In the genomic region with DNA sequence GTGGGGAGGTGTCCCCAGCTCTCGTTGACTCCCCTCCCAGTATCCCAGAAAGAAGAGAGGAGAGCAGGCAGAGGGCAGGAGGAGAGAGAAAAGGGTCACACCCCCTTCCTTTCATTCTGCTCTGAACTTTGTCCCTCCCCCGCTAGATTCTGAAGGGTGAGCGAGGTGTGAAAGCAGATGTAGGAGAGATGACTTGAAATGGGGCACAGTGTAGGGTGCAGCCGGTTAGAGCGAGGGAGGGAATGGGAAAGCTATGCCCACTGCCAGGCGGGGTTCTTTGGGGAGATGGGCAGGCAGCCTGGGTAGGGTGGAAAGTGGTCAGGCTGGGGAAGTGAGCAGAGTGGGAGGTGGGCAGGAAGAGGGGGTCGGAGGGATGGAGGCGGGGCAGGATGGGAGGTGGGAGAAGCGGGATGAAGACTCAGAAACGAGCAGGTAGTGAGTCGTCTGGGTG, we compare ENCODE assay signal across 16 cellular contexts. TPM values are rescaled to one million over a fixed set of nuclear protein-coding genes. Genes with fewer than 3 reads are reported as not detected.
A peak's percentile ranks its signal among the peaks of the same experiment; 100 is the strongest.
DNase-seq lines count a peak whose midpoint lies in the region; ATAC-seq, FAIRE-seq and TF ChIP-seq lines count a peak whose summit lies in the region.
"Had no signal": no experiment of that assay in that cellular context is flagged by ENCODE, and none has a peak within 500 bp of the region (broad histone marks: within the 10 kb centered on the region; RNA-seq: fewer than 3 reads in every experiment).

No MANE protein-coding gene starts in this region.

- POLR2A ChIA-PET in activated CD4-positive, alpha-beta T cell treated with anti-CD3 and anti-CD28 coated beads for 36 hours (lab: Charles Lee): interaction anchor here (0.5 kb wide), 1 partner anchor 126 kb away, joined by 3 read pairs; no protein-coding TSS in a partner anchor

- no peak overlapping the region for H3K27ac ChIP-seq in Peyer's patch
- H3K27ac ChIP-seq in hepatocyte: no peak overlapping the region
- no peak overlapping the region for H3K27ac ChIP-seq in small intestine (ENCODE audit: low read depth in 1 of 2, low read length in 1 of 2)
- H3K27ac ChIP-seq: PC-9 had no signal

- H3K27me3 ChIP-seq in Peyer's patch (peaks cover 0 to 17% of the 10 kb centered on the region in 2 donors), hepatocyte (peaks cover 86% of the 10 kb centered on the region), small intestine (ENCODE audit: control insufficient read depth in 2 of 2, insufficient read depth in 2 of 2, low read length in 2 of 2) (peaks cover 0 to 31% of the 10 kb centered on the region in 2 donors)

- H3K4me1 ChIP-seq in Peyer's patch (peaks cover 0 to 20% (median 12%) of the 10 kb centered on the region in 4 donors), hepatocyte (ENCODE audit: insufficient read depth) (peaks cover 13% of the 10 kb centered on the region), small intestine (ENCODE audit: control insufficient read depth in 2 of 2, insufficient read depth in 1 of 2, low read depth in 1 of 2, low read length in 1 of 2) (peaks cover 0 to 4% of the 10 kb centered on the region in 2 donors)

- peak overlapping the region; percentile 86 for H3K4me2 ChIP-seq in hepatocyte
- H3K4me2 ChIP-seq: PC-9 had no signal

- no peaks in the 10 kb centered on the region for H4K20me1 ChIP-seq in hepatocyte (ENCODE audit: insufficient read depth, poor library complexity, severe bottlenecking)

- peaks cover 31% of the 10 kb centered on the region for H3K27me3 Mint-ChIP-seq in activated CD4-positive, alpha-beta T cell treated with anti-CD3 and anti-CD28 coated beads for 36 hours

- peak; percentile 49 for DNase-seq in activated CD4-positive, alpha-beta T cell treated with anti-CD3 and anti-CD28 coated beads for 36 hours
- DNase-seq in activated CD4-positive, alpha-beta T cell treated with anti-CD3 and anti-CD28 coated beads for 1 hour: no peak
- DNase-seq in Peyer's patch: no peak
- DNase-seq in hepatocyte (ENCODE audit: low spot score): no peak
- DNase-seq in small intestine: peak; percentile 45
- no peak for DNase-seq in NOMO-1 treated with DMSO at 0.1 percent for 48 hours (lab: John Stamatoyannopoulos, UW; ENCODE audit: unreplicated experiment)
- DNase-seq in ecto neural progenitor cell (ENCODE audit: low spot score): no peak
- DNase-seq: ACHN, activated gamma-delta T cell, EL, hippocampal formation, NCI-H2029 treated with DMSO at 0.1 percent for 48 hours, PC-9 had no signal

- CTCF ChIA-PET in activated CD4-positive, alpha-beta T cell treated with anti-CD3 and anti-CD28 coated beads for 36 hours (lab: Charles Lee): interaction anchor here (0.6 to 15.7 kb wide), 9 partner anchors 6 to 196 kb away, joined by 3 to 230 read pairs (median 4); a partner anchor contains a TSS

- H2AFZ ChIP-seq in hepatocyte: peak overlapping the region; percentile 68
- H2AFZ ChIP-seq: PC-9 had no signal

- no peak for TF ChIP-seq POLR2A in Peyer's patch (IDR thresholded peaks at IDR 0.05)

- peak overlapping the region; percentile 22 for H3K4me3 Mint-ChIP-seq in activated CD4-positive, alpha-beta T cell treated with anti-CD3 and anti-CD28 coated beads for 36 hours

- H3K9me2 ChIP-seq in hepatocyte (replicated peaks; ENCODE audit: insufficient read depth): no peaks in the 10 kb centered on the region

- H3K4me3 ChIP-seq in Peyer's patch: peak overlapping the region in 3 of 4 donors; percentile 18 to 42 (median 26)
- no peak overlapping the region for H3K4me3 ChIP-seq in hepatocyte
- H3K4me3 ChIP-seq in small intestine (ENCODE audit: low read depth in 1 of 2, low read length in 2 of 2): peak overlapping the region in 1 of 2 donors; percentile 24
- H3K4me3 ChIP-seq: PC-9 had no signal

- intact Hi-C loops in activated CD4-positive, alpha-beta T cell treated with anti-CD3 and anti-CD28 coated beads for 36 hours (cut with DNase I, micrococcal nuclease): loop anchor here in 1 of 2 experiments (1.0 kb wide), 1 partner anchor 12 kb away; a partner anchor contains a TSS

- no peaks in the 10 kb centered on the region for H3K79me2 ChIP-seq in hepatocyte

- 6% methylated on average over 9 of the region's 11 CpGs for WGBS in hepatocyte (ENCODE audit: low lambda C conversion rate, missing lambda C conversion rate)
- 3 to 11% (median 4%) methylated on average over 10 to 11 of the region's 11 CpGs for WGBS in small intestine, 3 donors

- no peak for FAIRE-seq in small intestine (lab: Jason Lieb, UNC)
- FAIRE-seq: TTC549 had no signal

- no peaks in the 10 kb centered on the region for H3K36me3 ChIP-seq in Peyer's patch
- H3K36me3 ChIP-seq in hepatocyte (replicated peaks; ENCODE audit: insufficient read depth, low read depth): no peaks in the 10 kb centered on the region
- no peaks in the 10 kb centered on the region for H3K36me3 ChIP-seq in small intestine (ENCODE audit: control insufficient read depth in 2 of 2, insufficient read depth in 2 of 2, low read length in 2 of 2)

- H3K4me1 Mint-ChIP-seq in activated CD4-positive, alpha-beta T cell treated with anti-CD3 and anti-CD28 coated beads for 36 hours: peaks cover 15% of the 10 kb centered on the region

- H3K9me3 Mint-ChIP-seq in activated CD4-positive, alpha-beta T cell treated with anti-CD3 and anti-CD28 coated beads for 36 hours (ENCODE audit: low read depth): no peaks in the 10 kb centered on the region

- no peaks in the 10 kb centered on the region for H3K36me3 Mint-ChIP-seq in activated CD4-positive, alpha-beta T cell treated with anti-CD3 and anti-CD28 coated beads for 36 hours (ENCODE audit: low read depth)

- no peak overlapping the region for H3K27ac Mint-ChIP-seq in activated CD4-positive, alpha-beta T cell treated with anti-CD3 and anti-CD28 coated beads for 36 hours

- peak; percentile 84 for ATAC-seq in activated CD4-positive, alpha-beta T cell treated with anti-CD3 and anti-CD28 coated beads for 36 hours
- ATAC-seq in GM18861 (IDR thresholded peaks at IDR 0.05; ENCODE audit: unreplicated experiment): no peak

- H3K9me3 ChIP-seq in Peyer's patch: no peaks in the 10 kb centered on the region
- H3K9me3 ChIP-seq in hepatocyte (ENCODE audit: low read depth): no peaks in the 10 kb centered on the region
- H3K9me3 ChIP-seq in small intestine (ENCODE audit: control insufficient read depth, low read depth): no peaks in the 10 kb centered on the region

- no peak for TF ChIP-seq CTCF in Peyer's patch (IDR thresholded peaks at IDR 0.05)
- no peak for TF ChIP-seq CTCF in hepatocyte (IDR thresholded peaks at IDR 0.05; ENCODE audit: poor library complexity)

RNA-seq across cellular contexts. Expression of a gene that starts 11.6 kb away (rescaled TPM):
- total RNA-seq in activated CD4-positive, alpha-beta T cell treated with anti-CD3 and anti-CD28 coated beads for 36 hours: 10 to 100 TPM; 17.1 to 20.4 TPM
- total RNA-seq in Peyer's patch: 100 to 1,000 TPM in 3 of 4 donors, 10 to 100 TPM in 1; 79.7 to 342 (median 175) TPM
- 63.5 and 71.3 TPM in 2 replicates for total RNA-seq in hepatocyte
- polyA plus RNA-seq in hepatocyte: 74.4 and 83.1 TPM in 2 replicates
- 10 to 100 TPM; 45.1 to 46.7 (median 46.5) TPM for polyA plus RNA-seq in small intestine

RNA-seq across cellular contexts. Expression of a gene that starts 12.9 kb away (rescaled TPM):
- total RNA-seq in activated CD4-positive, alpha-beta T cell treated with anti-CD3 and anti-CD28 coated beads for 36 hours: not detected
- total RNA-seq in Peyer's patch (not detected), hepatocyte (not detected in 2 replicates)
- polyA plus RNA-seq in hepatocyte (not detected in 2 replicates), small intestine (not detected)
- total RNA-seq: dermis microvascular lymphatic vessel endothelial cell, PC-9 had no signal

Comparison
In these comparisons a context has a peak if more than half of its experiments do, and no peak if none do; other contexts are left out.
1. DNase-seq: peak in activated CD4-positive, alpha-beta T cell treated with anti-CD3 and anti-CD28 coated beads for 36 hours (single experiment) and small intestine (single experiment); none in activated CD4-positive, alpha-beta T cell treated with anti-CD3 and anti-CD28 coated beads for 1 hour (single experiment), Peyer's patch (0 of 3), hepatocyte (single experiment), NOMO-1 treated with DMSO at 0.1 percent for 48 hours (single experiment) and ecto neural progenitor cell (single experiment).